Comparison of ENCODE assay signal across 22 cellular contexts in the genomic region with DNA sequence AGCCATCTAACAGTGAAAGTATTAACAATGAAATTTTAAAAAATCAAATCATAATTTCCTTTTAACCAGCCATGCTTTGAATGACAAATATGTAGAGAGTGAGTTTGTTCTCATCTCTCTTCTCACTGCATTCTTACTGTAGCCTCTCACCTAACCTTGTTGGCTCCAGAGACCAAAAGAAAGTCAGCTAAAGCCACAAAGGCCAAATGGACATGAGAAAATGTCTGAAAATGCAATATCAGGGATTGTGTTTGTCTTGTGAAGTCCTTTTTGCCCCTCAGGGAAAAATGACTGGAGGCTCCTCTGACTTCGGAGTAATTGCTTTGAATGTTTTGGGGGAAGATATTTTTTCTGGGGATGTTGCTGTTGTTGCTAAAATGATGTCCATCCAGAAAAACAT.
"Had no signal": no experiment of that assay in that cellular context is flagged by ENCODE, and none has a peak within 500 bp of the region (broad histone marks: within the 10 kb centered on the region; RNA-seq: fewer than 3 reads in every experiment).

No MANE protein-coding gene starts in this region.

- H3K4me1 Mint-ChIP-seq: mesothelial cell of epicardium had no signal

- H3K4me3 Mint-ChIP-seq: activated naive CD4-positive, alpha-beta T cell treated with anti-CD3 and anti-CD28 coated beads, Interleukin-2, amount 10 ng/mL, durations not matched to agents 7 days and 5 days; activated T-cell treated with anti-CD3 and anti-CD28 coated beads, Interleukin-2, amount 50 U/mL, for 72 hours; mesothelial cell of epicardium; natural killer cell; stimulated activated naive CD8-positive, alpha-beta T cell treated with anti-CD3 and anti-CD28 coated beads, Interleukin-15, Interleukin-2, amounts not matched to agents 100 ng/mL and 50 ng/mL, for 24 hours; T-helper 17 cell had no signal

- H3K27ac Mint-ChIP-seq: activated naive CD4-positive, alpha-beta T cell treated with anti-CD3 and anti-CD28 coated beads, Interleukin-2, amount 10 ng/mL, durations not matched to agents 7 days and 5 days; activated T-cell treated with anti-CD3 and anti-CD28 coated beads, Interleukin-2, amount 50 U/mL, for 72 hours; mesothelial cell of epicardium; natural killer cell; stimulated activated naive CD8-positive, alpha-beta T cell treated with anti-CD3 and anti-CD28 coated beads, Interleukin-15, Interleukin-2, amounts not matched to agents 100 ng/mL and 50 ng/mL, for 24 hours; T-helper 17 cell had no signal

- ATAC-seq: activated T-cell treated with anti-CD3 and anti-CD28 coated beads, Interleukin-2, amount 50 U/mL, for 72 hours; body of pancreas; natural killer cell; pancreas; psoas muscle; right cardiac atrium; T-helper 17 cell had no signal

- H3K9me3 Mint-ChIP-seq: activated naive CD4-positive, alpha-beta T cell treated with anti-CD3 and anti-CD28 coated beads, Interleukin-2, amount 10 ng/mL, durations not matched to agents 7 days and 5 days; activated T-cell treated with anti-CD3 and anti-CD28 coated beads, Interleukin-2, amount 50 U/mL, for 72 hours; mesothelial cell of epicardium; natural killer cell; stimulated activated naive CD8-positive, alpha-beta T cell treated with anti-CD3 and anti-CD28 coated beads, Interleukin-15, Interleukin-2, amounts not matched to agents 100 ng/mL and 50 ng/mL, for 24 hours had no signal

- H3K27me3 Mint-ChIP-seq: activated naive CD4-positive, alpha-beta T cell treated with anti-CD3 and anti-CD28 coated beads, Interleukin-2, amount 10 ng/mL, durations not matched to agents 7 days and 5 days; stimulated activated naive CD8-positive, alpha-beta T cell treated with anti-CD3 and anti-CD28 coated beads, Interleukin-15, Interleukin-2, amounts not matched to agents 100 ng/mL and 50 ng/mL, for 24 hours; T-helper 17 cell had no signal

- DNase-seq: activated CD4-positive, alpha-beta T cell treated with anti-CD3 and anti-CD28 coated beads for 4 hours; activated CD4-positive, alpha-beta T cell treated with anti-CD3 and anti-CD28 coated beads, Interleukin-2, amount 50 U/mL, for 48 hours; activated CD4-positive, CD25-positive, alpha-beta regulatory T cell; activated effector memory CD4-positive, alpha-beta T cell treated with Interleukin-2 at 50 U/mL for 16 hours; activated naive CD4-positive, alpha-beta T cell treated with anti-CD3 and anti-CD28 coated beads, Interleukin-2, amount 10 ng/mL, durations not matched to agents 7 days and 5 days; activated T-cell treated with anti-CD3 and anti-CD28 coated beads, Interleukin-2, amount 50 U/mL, for 72 hours; amygdala; body of pancreas; dermis blood vessel endothelial cell; effector CD8-positive, alpha-beta T cell; glutamatergic neuron; hippocampal formation; left ventricle myocardium inferior; natural killer cell; pancreas; psoas muscle; right cardiac atrium; stimulated activated CD4-positive, alpha-beta T cell treated with anti-CD3 and anti-CD28 coated beads, Interleukin-1b, Interleukin-23, amount 100 ng/mL, for 48 hours; T-helper 17 cell; tibial artery had no signal

- H3K4me3 ChIP-seq: body of pancreas, left ventricle myocardium inferior, pancreas, psoas muscle, tibial artery had no signal

- H3K36me3 Mint-ChIP-seq: activated naive CD4-positive, alpha-beta T cell treated with anti-CD3 and anti-CD28 coated beads, Interleukin-2, amount 10 ng/mL, durations not matched to agents 7 days and 5 days; mesothelial cell of epicardium; natural killer cell had no signal
